1 cellular context compared by ENCODE assay signal in the genomic region with DNA sequence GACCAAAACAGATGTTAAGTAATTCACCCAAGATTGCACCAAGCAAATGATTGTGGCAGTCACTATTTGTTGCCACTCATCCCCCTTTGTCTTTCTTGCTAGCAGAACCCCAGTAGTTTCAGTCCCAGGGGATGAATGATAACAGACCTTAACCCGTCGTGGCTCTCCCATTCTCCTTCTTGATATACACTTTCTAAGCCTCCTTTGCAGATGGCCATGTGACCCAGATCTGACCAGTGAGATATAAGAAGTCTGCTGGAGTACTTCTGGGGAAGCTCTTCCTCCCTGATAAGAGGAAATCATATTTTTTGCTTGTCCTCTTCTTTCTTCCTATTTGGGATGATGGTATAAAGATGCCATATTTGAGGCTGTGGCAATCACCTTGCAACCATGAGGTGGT.
TF ChIP-seq lines count a peak whose summit lies in the region.

No MANE protein-coding gene starts in this region.

TF ChIP-seq in K562, 482 proteins besides CTCF, POLR2A, EP300 and RAD21 (continued from another document and continues in another):
- TF ChIP-seq, protein P1, sequence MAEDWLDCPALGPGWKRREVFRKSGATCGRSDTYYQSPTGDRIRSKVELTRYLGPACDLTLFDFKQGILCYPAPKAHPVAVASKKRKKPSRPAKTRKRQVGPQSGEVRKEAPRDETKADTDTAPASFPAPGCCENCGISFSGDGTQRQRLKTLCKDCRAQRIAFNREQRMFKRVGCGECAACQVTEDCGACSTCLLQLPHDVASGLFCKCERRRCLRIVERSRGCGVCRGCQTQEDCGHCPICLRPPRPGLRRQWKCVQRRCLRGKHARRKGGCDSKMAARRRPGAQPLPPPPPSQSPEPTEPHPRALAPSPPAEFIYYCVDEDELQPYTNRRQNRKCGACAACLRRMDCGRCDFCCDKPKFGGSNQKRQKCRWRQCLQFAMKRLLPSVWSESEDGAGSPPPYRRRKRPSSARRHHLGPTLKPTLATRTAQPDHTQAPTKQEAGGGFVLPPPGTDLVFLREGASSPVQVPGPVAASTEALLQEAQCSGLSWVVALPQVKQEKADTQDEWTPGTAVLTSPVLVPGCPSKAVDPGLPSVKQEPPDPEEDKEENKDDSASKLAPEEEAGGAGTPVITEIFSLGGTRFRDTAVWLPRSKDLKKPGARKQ (CRISPR knock-in tag; IDR thresholded peaks at IDR 0.05): no peak
- no peak for TF ChIP-seq ZNF431 (CRISPR knock-in tag; IDR thresholded peaks at IDR 0.05)
- TF ChIP-seq, protein P2, sequence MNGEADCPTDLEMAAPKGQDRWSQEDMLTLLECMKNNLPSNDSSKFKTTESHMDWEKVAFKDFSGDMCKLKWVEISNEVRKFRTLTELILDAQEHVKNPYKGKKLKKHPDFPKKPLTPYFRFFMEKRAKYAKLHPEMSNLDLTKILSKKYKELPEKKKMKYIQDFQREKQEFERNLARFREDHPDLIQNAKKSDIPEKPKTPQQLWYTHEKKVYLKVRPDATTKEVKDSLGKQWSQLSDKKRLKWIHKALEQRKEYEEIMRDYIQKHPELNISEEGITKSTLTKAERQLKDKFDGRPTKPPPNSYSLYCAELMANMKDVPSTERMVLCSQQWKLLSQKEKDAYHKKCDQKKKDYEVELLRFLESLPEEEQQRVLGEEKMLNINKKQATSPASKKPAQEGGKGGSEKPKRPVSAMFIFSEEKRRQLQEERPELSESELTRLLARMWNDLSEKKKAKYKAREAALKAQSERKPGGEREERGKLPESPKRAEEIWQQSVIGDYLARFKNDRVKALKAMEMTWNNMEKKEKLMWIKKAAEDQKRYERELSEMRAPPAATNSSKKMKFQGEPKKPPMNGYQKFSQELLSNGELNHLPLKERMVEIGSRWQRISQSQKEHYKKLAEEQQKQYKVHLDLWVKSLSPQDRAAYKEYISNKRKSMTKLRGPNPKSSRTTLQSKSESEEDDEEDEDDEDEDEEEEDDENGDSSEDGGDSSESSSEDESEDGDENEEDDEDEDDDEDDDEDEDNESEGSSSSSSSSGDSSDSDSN (IDR thresholded peaks at IDR 0.05; ENCODE audit: borderline replicate concordance in 1 of 2, low read depth in 2 of 2, low read length in 2 of 2): no peak
- no peak for TF ChIP-seq NONO (IDR thresholded peaks at IDR 0.05; ENCODE audit: low read depth in 2 of 2, low read length in 1 of 2)
- no peak for TF ChIP-seq MTF1 (CRISPR knock-in tag; IDR thresholded peaks at IDR 0.05; ENCODE audit: borderline replicate concordance)
- TF ChIP-seq PHB2 (IDR thresholded peaks at IDR 0.05; ENCODE audit: low read depth): no peak
- TF ChIP-seq, protein P3, sequence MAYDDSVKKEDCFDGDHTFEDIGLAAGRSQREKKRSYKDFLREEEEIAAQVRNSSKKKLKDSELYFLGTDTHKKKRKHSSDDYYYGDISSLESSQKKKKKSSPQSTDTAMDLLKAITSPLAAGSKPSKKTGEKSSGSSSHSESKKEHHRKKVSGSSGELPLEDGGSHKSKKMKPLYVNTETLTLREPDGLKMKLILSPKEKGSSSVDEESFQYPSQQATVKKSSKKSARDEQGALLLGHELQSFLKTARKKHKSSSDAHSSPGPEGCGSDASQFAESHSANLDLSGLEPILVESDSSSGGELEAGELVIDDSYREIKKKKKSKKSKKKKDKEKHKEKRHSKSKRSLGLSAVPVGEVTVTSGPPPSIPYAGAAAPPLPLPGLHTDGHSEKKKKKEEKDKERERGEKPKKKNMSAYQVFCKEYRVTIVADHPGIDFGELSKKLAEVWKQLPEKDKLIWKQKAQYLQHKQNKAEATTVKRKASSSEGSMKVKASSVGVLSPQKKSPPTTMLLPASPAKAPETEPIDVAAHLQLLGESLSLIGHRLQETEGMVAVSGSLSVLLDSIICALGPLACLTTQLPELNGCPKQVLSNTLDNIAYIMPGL (CRISPR knock-in tag; IDR thresholded peaks at IDR 0.05): no peak
- no peak for TF ChIP-seq MTA2 (IDR thresholded peaks at IDR 0.05; ENCODE audit: low read depth)
- TF ChIP-seq ZNF699 (CRISPR knock-in tag; IDR thresholded peaks at IDR 0.05; ENCODE audit: insufficient replicate concordance): no peak
- TF ChIP-seq NR3C1 (CRISPR knock-in tag; IDR thresholded peaks at IDR 0.05): no peak
- TF ChIP-seq, protein P4, sequence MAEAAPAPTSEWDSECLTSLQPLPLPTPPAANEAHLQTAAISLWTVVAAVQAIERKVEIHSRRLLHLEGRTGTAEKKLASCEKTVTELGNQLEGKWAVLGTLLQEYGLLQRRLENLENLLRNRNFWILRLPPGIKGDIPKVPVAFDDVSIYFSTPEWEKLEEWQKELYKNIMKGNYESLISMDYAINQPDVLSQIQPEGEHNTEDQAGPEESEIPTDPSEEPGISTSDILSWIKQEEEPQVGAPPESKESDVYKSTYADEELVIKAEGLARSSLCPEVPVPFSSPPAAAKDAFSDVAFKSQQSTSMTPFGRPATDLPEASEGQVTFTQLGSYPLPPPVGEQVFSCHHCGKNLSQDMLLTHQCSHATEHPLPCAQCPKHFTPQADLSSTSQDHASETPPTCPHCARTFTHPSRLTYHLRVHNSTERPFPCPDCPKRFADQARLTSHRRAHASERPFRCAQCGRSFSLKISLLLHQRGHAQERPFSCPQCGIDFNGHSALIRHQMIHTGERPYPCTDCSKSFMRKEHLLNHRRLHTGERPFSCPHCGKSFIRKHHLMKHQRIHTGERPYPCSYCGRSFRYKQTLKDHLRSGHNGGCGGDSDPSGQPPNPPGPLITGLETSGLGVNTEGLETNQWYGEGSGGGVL (CRISPR knock-in tag; IDR thresholded peaks at IDR 0.05): no peak
- TF ChIP-seq, protein P5, sequence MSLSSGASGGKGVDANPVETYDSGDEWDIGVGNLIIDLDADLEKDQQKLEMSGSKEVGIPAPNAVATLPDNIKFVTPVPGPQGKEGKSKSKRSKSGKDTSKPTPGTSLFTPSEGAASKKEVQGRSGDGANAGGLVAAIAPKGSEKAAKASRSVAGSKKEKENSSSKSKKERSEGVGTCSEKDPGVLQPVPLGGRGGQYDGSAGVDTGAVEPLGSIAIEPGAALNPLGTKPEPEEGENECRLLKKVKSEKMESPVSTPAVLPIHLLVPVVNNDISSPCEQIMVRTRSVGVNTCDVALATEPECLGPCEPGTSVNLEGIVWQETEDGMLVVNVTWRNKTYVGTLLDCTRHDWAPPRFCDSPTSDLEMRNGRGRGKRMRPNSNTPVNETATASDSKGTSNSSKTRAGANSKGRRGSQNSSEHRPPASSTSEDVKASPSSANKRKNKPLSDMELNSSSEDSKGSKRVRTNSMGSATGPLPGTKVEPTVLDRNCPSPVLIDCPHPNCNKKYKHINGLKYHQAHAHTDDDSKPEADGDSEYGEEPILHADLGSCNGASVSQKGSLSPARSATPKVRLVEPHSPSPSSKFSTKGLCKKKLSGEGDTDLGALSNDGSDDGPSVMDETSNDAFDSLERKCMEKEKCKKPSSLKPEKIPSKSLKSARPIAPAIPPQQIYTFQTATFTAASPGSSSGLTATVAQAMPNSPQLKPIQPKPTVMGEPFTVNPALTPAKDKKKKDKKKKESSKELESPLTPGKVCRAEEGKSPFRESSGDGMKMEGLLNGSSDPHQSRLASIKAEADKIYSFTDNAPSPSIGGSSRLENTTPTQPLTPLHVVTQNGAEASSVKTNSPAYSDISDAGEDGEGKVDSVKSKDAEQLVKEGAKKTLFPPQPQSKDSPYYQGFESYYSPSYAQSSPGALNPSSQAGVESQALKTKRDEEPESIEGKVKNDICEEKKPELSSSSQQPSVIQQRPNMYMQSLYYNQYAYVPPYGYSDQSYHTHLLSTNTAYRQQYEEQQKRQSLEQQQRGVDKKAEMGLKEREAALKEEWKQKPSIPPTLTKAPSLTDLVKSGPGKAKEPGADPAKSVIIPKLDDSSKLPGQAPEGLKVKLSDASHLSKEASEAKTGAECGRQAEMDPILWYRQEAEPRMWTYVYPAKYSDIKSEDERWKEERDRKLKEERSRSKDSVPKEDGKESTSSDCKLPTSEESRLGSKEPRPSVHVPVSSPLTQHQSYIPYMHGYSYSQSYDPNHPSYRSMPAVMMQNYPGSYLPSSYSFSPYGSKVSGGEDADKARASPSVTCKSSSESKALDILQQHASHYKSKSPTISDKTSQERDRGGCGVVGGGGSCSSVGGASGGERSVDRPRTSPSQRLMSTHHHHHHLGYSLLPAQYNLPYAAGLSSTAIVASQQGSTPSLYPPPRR (CRISPR knock-in tag; IDR thresholded peaks at IDR 0.05; ENCODE audit: borderline replicate concordance): no peak
- no peak for TF ChIP-seq JUND (IDR thresholded peaks at IDR 0.05; ENCODE audit: borderline replicate concordance, low read depth, low read length)
- no peak; the same call in 2 of the 3 replicates for TF ChIP-seq JUND (tag; IDR thresholded peaks at IDR 0.05; ENCODE audit: borderline replicate concordance, low read depth, low read length)
- TF ChIP-seq HLTF (IDR thresholded peaks at IDR 0.05): no peak
- TF ChIP-seq, protein P6, sequence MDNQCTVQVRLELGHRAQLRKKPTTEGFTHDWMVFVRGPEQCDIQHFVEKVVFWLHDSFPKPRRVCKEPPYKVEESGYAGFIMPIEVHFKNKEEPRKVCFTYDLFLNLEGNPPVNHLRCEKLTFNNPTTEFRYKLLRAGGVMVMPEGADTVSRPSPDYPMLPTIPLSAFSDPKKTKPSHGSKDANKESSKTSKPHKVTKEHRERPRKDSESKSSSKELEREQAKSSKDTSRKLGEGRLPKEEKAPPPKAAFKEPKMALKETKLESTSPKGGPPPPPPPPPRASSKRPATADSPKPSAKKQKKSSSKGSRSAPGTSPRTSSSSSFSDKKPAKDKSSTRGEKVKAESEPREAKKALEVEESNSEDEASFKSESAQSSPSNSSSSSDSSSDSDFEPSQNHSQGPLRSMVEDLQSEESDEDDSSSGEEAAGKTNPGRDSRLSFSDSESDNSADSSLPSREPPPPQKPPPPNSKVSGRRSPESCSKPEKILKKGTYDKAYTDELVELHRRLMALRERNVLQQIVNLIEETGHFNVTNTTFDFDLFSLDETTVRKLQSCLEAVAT (IDR thresholded peaks at IDR 0.05): no peak
- TF ChIP-seq ILF3 (IDR thresholded peaks at IDR 0.05; ENCODE audit: borderline replicate concordance): no peak
- TF ChIP-seq TAL1 (IDR thresholded peaks at IDR 0.05): peak; percentile 17; the same call in 1 of the 2 replicates
- no peak for TF ChIP-seq TCF3 (CRISPR knock-in tag; IDR thresholded peaks at IDR 0.05)
- no peak for TF ChIP-seq SOX6 (IDR thresholded peaks at IDR 0.05)
- TF ChIP-seq, protein P7, sequence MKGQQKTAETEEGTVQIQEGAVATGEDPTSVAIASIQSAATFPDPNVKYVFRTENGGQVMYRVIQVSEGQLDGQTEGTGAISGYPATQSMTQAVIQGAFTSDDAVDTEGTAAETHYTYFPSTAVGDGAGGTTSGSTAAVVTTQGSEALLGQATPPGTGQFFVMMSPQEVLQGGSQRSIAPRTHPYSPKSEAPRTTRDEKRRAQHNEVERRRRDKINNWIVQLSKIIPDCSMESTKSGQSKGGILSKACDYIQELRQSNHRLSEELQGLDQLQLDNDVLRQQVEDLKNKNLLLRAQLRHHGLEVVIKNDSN (CRISPR knock-in tag; IDR thresholded peaks at IDR 0.05): peak; percentile 83
- peak; percentile 38; the same call in 1 of the 2 replicates for TF ChIP-seq SPI1 (IDR thresholded peaks at IDR 0.05; ENCODE audit: borderline replicate concordance, low read depth, low read length)
- no peak for TF ChIP-seq ZNF12 (CRISPR knock-in tag; IDR thresholded peaks at IDR 0.05)
- TF ChIP-seq, protein P8, sequence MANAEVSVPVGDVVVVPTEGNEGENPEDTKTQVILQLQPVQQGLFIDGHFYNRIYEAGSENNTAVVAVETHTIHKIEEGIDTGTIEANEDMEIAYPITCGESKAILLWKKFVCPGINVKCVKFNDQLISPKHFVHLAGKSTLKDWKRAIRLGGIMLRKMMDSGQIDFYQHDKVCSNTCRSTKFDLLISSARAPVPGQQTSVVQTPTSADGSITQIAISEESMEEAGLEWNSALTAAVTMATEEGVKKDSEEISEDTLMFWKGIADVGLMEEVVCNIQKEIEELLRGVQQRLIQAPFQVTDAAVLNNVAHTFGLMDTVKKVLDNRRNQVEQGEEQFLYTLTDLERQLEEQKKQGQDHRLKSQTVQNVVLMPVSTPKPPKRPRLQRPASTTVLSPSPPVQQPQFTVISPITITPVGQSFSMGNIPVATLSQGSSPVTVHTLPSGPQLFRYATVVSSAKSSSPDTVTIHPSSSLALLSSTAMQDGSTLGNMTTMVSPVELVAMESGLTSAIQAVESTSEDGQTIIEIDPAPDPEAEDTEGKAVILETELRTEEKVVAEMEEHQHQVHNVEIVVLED (CRISPR knock-in tag; IDR thresholded peaks at IDR 0.05): no peak
- TF ChIP-seq, protein P9, sequence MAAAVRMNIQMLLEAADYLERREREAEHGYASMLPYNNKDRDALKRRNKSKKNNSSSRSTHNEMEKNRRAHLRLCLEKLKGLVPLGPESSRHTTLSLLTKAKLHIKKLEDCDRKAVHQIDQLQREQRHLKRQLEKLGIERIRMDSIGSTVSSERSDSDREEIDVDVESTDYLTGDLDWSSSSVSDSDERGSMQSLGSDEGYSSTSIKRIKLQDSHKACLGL (CRISPR knock-in tag; IDR thresholded peaks at IDR 0.05; ENCODE audit: borderline replicate concordance, poor library complexity, severe bottlenecking): no peak
